In genomic region chr15:50163719-50164410, GRCh38 we compare ENCODE assay signal across 1 cellular context.
TF ChIP-seq lines count a peak whose summit lies in the region.

No MANE protein-coding gene starts in this region.

TF ChIP-seq in WTC11, 78 proteins besides CTCF, POLR2A, EP300 and RAD21 (continued from another document):
- no peak for TF ChIP-seq FOXP4 (CRISPR knock-in tag; IDR thresholded peaks at IDR 0.05)
- TF ChIP-seq ZNF416 (CRISPR knock-in tag; IDR thresholded peaks at IDR 0.05), result no peak
- TF ChIP-seq ZNF671 (CRISPR knock-in tag; IDR thresholded peaks at IDR 0.05), result no peak
- no peak for TF ChIP-seq ZNF423 (CRISPR knock-in tag; IDR thresholded peaks at IDR 0.05)
- TF ChIP-seq ERG (CRISPR knock-in tag; IDR thresholded peaks at IDR 0.05), result no peak
- TF ChIP-seq ELF4 (CRISPR knock-in tag; IDR thresholded peaks at IDR 0.05; ENCODE audit: low read depth), result no peak
- TF ChIP-seq SMAD3 (CRISPR knock-in tag; IDR thresholded peaks at IDR 0.05; ENCODE audit: borderline replicate concordance), result no peak
TF ChIP-seq in WTC11: peak in this region for 0.
